Comparison of ENCODE assay signal across 17 cellular contexts in the genomic region with DNA sequence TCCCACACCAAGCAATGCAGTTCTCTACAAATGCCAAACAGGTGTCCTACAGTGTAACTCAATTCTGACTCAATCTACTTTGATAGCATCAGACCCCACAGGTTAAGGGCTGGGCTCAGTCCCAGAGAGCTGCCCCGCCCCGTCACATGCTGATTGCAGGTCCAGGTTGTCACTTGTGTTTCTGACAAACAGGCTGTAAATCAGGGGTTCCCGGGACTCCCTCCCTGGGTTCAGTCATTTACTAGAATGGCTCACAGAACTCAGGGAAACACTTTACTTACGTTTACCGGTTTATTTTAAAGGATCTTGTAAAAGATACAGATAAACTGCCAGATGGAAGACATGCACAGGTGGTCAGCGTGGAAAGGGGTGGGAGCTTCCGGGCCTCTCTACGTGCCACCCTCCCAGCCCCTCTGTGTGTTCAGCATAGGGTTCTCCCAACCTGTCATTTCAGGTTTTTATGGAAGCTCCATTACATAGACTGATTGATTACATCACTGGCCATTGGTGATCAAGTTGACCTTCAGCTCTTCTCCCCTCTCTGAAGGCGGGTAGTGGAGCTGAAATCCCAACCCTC. TPM values are rescaled to one million over a fixed set of nuclear protein-coding genes. Genes with fewer than 3 reads are reported as not detected.
DNase-seq lines count a peak whose midpoint lies in the region; ATAC-seq and TF ChIP-seq lines count a peak whose summit lies in the region.
"Had no signal": no experiment of that assay in that cellular context is flagged by ENCODE, and none has a peak within 500 bp of the region (broad histone marks: within the 10 kb centered on the region; RNA-seq: fewer than 3 reads in every experiment).

No MANE protein-coding gene starts in this region.

- peaks cover 6% of the 10 kb centered on the region for H3K36me3 Mint-ChIP-seq in MCF 10A (ENCODE audit: insufficient read depth, unreplicated experiment)
- no peaks in the 10 kb centered on the region for H3K36me3 Mint-ChIP-seq in GM23338 (ENCODE audit: low read depth)
- H3K36me3 Mint-ChIP-seq: activated naive CD8-positive, alpha-beta T cell treated with anti-CD3 and anti-CD28 coated beads for 36 hours had no signal

- no peak for TF ChIP-seq POLR2A in breast epithelium (IDR thresholded peaks at IDR 0.05)
- TF ChIP-seq POLR2A in vagina (IDR thresholded peaks at IDR 0.05), result no peak

- H3K36me3 ChIP-seq in breast epithelium, result no peaks in the 10 kb centered on the region
- no peaks in the 10 kb centered on the region for H3K36me3 ChIP-seq in mucosa of descending colon (ENCODE audit: low read depth)
- H3K36me3 ChIP-seq in vagina, result no peaks in the 10 kb centered on the region
- H3K36me3 ChIP-seq in GM23338 (ENCODE audit: insufficient read depth), result no peaks in the 10 kb centered on the region
- H3K36me3 ChIP-seq: upper lobe of left lung had no signal

- H3K4me2 ChIP-seq in GM23338, result no peak overlapping the region
- H3K4me2 ChIP-seq: PC-9 had no signal

- H3K4me1 ChIP-seq in breast epithelium, result peaks cover 0 to 4% of the 10 kb centered on the region in 2 donors
- H3K4me1 ChIP-seq in mucosa of descending colon (ENCODE audit: low read depth), result peaks cover 23% of the 10 kb centered on the region
- H3K4me1 ChIP-seq in vagina, result peaks cover 38% of the 10 kb centered on the region
- peaks cover 11% of the 10 kb centered on the region for H3K4me1 ChIP-seq in GM23338 (ENCODE audit: insufficient read depth)

- peak; percentile 76 for ATAC-seq in mucosa of descending colon
- ATAC-seq in GM23338, result no peak
- no peak for ATAC-seq in GM18519 (IDR thresholded peaks at IDR 0.05; ENCODE audit: low FRiP score, unreplicated experiment)
- ATAC-seq: sciatic nerve had no signal

- no peaks in the 10 kb centered on the region for H3K9me3 ChIP-seq in breast epithelium
- no peaks in the 10 kb centered on the region for H3K9me3 ChIP-seq in mucosa of descending colon
- no peaks in the 10 kb centered on the region for H3K9me3 ChIP-seq in vagina
- H3K9me3 ChIP-seq: upper lobe of left lung had no signal

- CTCF ChIA-PET in MCF 10A (lab: Yijun Ruan, JAX), result interaction anchor here (0.8 to 1.3 kb wide), 2 partner anchors 13 to 98 kb away, joined by 3 read pairs; no protein-coding TSS in a partner anchor

- no TSS peak for BruUV-seq in MCF 10A (replicated peaks; lab: Mats Ljungman, UMichigan)

- H3K4me3 ChIP-seq in breast epithelium (no peak overlapping the region), mucosa of descending colon (no peak overlapping the region), vagina (no peak overlapping the region), GM23338 (no peak overlapping the region)
- H3K4me3 ChIP-seq: PC-9, upper lobe of left lung had no signal

- TF ChIP-seq CTCF in breast epithelium (IDR thresholded peaks at IDR 0.05), result no peak
- no peak for TF ChIP-seq CTCF in MCF 10A (IDR thresholded peaks at IDR 0.05; ENCODE audit: unreplicated experiment)
- TF ChIP-seq CTCF in mucosa of descending colon (IDR thresholded peaks at IDR 0.05), result no peak
- no peak for TF ChIP-seq CTCF in vagina (IDR thresholded peaks at IDR 0.05)
- no peak for TF ChIP-seq CTCF in GM23338 (conservative IDR thresholded peaks at IDR 0.05; ENCODE audit: low read depth in 2 of 2)

- H4K20me1 ChIP-seq in GM23338 (replicated peaks; ENCODE audit: insufficient read depth), result no peaks in the 10 kb centered on the region

- intact Hi-C loops in breast epithelium (cut with DNase I; ENCODE audit: low total_unique reads) (no loop called here), MCF 10A (cut with micrococcal nuclease) (no loop called here), mucosa of descending colon (cut with DNase I, micrococcal nuclease) (no loop called here), vagina (cut with DNase I) (no loop called here)

- H3K79me2 ChIP-seq in GM23338 (replicated peaks; ENCODE audit: insufficient read depth), result no peaks in the 10 kb centered on the region

- no peaks in the 10 kb centered on the region for H3K9me2 ChIP-seq in GM23338 (ENCODE audit: insufficient read depth)

- H3K27me3 ChIP-seq in breast epithelium, result no peaks in the 10 kb centered on the region
- no peaks in the 10 kb centered on the region for H3K27me3 ChIP-seq in vagina
- no peaks in the 10 kb centered on the region for H3K27me3 ChIP-seq in GM23338 (ENCODE audit: insufficient read depth)
- H3K27me3 ChIP-seq: upper lobe of left lung had no signal

- H3K27ac ChIP-seq in breast epithelium, result no peak overlapping the region
- peak overlapping the region; percentile 81 for H3K27ac ChIP-seq in angular gyrus (ENCODE audit: low read depth, low read length)
- no peak overlapping the region for H3K27ac ChIP-seq in vagina
- no peak overlapping the region for H3K27ac ChIP-seq in GM23338 (ENCODE audit: low read depth)
- H3K27ac ChIP-seq: PC-9 had no signal

- H3K4me1 Mint-ChIP-seq in MCF 10A (ENCODE audit: insufficient read depth, unreplicated experiment) (peaks cover 14% of the 10 kb centered on the region), GM23338 (peaks cover 25% of the 10 kb centered on the region)

- POLR2A ChIA-PET in MCF 10A (lab: Yijun Ruan, JAX), result interaction anchor here (1.1 to 1.2 kb wide), 2 partner anchors 28 to 35 kb away, joined by 3 read pairs; no protein-coding TSS in a partner anchor

- H3K27ac Mint-ChIP-seq in MCF 10A (ENCODE audit: low read depth, unreplicated experiment), result no peak overlapping the region
- no peak overlapping the region for H3K27ac Mint-ChIP-seq in GM23338
- H3K27ac Mint-ChIP-seq: activated naive CD8-positive, alpha-beta T cell treated with anti-CD3 and anti-CD28 coated beads for 36 hours had no signal

- H3K27me3 Mint-ChIP-seq in MCF 10A (ENCODE audit: insufficient read depth, unreplicated experiment) (peaks cover 6% of the 10 kb centered on the region), GM23338 (ENCODE audit: insufficient read depth, low read depth, poor library complexity) (peaks cover 6% of the 10 kb centered on the region)
- H3K27me3 Mint-ChIP-seq: activated naive CD8-positive, alpha-beta T cell treated with anti-CD3 and anti-CD28 coated beads for 36 hours had no signal

- H3K4me3 Mint-ChIP-seq in MCF 10A (ENCODE audit: unreplicated experiment) (no peak overlapping the region), GM23338 (no peak overlapping the region)
- H3K4me3 Mint-ChIP-seq: activated naive CD8-positive, alpha-beta T cell treated with anti-CD3 and anti-CD28 coated beads for 36 hours had no signal

- H3F3A ChIP-seq in GM23338 (replicated peaks; ENCODE audit: low read depth), result no peaks in the 10 kb centered on the region

- DNase-seq in breast epithelium (ENCODE audit: low spot score in 2 of 2) (peak; percentile 10 to 28), MCF 10A (ENCODE audit: unreplicated experiment) (no peak), mucosa of descending colon (peak; percentile 79 to 89 (median 80)), vagina (ENCODE audit: extremely low spot score in 2 of 2) (peak; percentile 49 to 64), GM23338 (ENCODE audit: low spot score) (no peak), OCI-M2 (lab: John Stamatoyannopoulos, UW; ENCODE audit: unreplicated experiment) (no peak)
- DNase-seq: activated naive CD8-positive, alpha-beta T cell treated with anti-CD3 and anti-CD28 coated beads for 36 hours; KBM-7; mesenchymal stem cell; NCI-H1105; NCI-H446; PC-9; stimulated activated CD4-positive, alpha-beta T cell treated with anti-CD3 and anti-CD28 coated beads, Interleukin-4, amount 100 ng/mL, for 1 hour had no signal

- H2AFZ ChIP-seq in GM23338, result no peak overlapping the region
- H2AFZ ChIP-seq: PC-9 had no signal

- H3K9me3 Mint-ChIP-seq in MCF 10A (ENCODE audit: unreplicated experiment) (no peaks in the 10 kb centered on the region), GM23338 (no peaks in the 10 kb centered on the region)
- H3K9me3 Mint-ChIP-seq: activated naive CD8-positive, alpha-beta T cell treated with anti-CD3 and anti-CD28 coated beads for 36 hours had no signal

TF ChIP-seq in GM23338, 12 proteins besides CTCF, POLR2A, EP300 and RAD21 (continues in another document):
- no peak for TF ChIP-seq NANOG (IDR thresholded peaks at IDR 0.05; ENCODE audit: borderline replicate concordance)
- TF ChIP-seq CREB1 (CRISPR knock-in tag; IDR thresholded peaks at IDR 0.05; ENCODE audit: low read depth), result no peak
- no peak for TF ChIP-seq STAT1 (IDR thresholded peaks at IDR 0.05; ENCODE audit: unreplicated experiment)
- no peak for TF ChIP-seq ZNF114 (CRISPR knock-in tag; IDR thresholded peaks at IDR 0.05)
- TF ChIP-seq, protein P1, sequence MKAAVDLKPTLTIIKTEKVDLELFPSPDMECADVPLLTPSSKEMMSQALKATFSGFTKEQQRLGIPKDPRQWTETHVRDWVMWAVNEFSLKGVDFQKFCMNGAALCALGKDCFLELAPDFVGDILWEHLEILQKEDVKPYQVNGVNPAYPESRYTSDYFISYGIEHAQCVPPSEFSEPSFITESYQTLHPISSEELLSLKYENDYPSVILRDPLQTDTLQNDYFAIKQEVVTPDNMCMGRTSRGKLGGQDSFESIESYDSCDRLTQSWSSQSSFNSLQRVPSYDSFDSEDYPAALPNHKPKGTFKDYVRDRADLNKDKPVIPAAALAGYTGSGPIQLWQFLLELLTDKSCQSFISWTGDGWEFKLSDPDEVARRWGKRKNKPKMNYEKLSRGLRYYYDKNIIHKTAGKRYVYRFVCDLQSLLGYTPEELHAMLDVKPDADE (IDR thresholded peaks at IDR 0.05), result no peak

RNA-seq across cellular contexts. Expression of a gene that starts 28.7 kb away (rescaled TPM):
- total RNA-seq in breast epithelium, result 10 to 100 TPM; 26.3 to 52.2 (median 28.2) TPM
- 83.1 and 110 TPM in 2 replicates for total RNA-seq in MCF 10A (2022)
- 100 to 1,000 TPM in 1 of 3 donors, 10 to 100 TPM in 2; 72.4 to 107 (median 91.2) TPM for total RNA-seq in mucosa of descending colon
- 30.9 TPM for total RNA-seq in vagina
- 21.5 and 23.5 TPM in 2 replicates for total RNA-seq in GM23338 (2014; rRNA removed; shearing (Covaris generic))
- 28.6 and 35.7 TPM in 2 replicates for polyA plus RNA-seq in GM23338 (2016; fragmentation: Nextera tagmentation; extraction: Ambion mirVana)

Comparison
In these comparisons a context has a peak if more than half of its experiments do, and no peak if none do; other contexts are left out.
1. DNase-seq: peak in breast epithelium (2 of 2), mucosa of descending colon (3 of 3) and vagina (2 of 2); none in MCF 10A (single experiment), GM23338 (single experiment) and OCI-M2 (single experiment).